28 cellular contexts compared by ENCODE assay signal in genomic region chr14:105123981-105124836, GRCh38. TPM values are rescaled to one million over a fixed set of nuclear protein-coding genes. Genes with fewer than 3 reads are reported as not detected.
DNase-seq lines count a peak whose midpoint lies in the region; ATAC-seq, FAIRE-seq and TF ChIP-seq lines count a peak whose summit lies in the region.
"Had no signal": no experiment of that assay in that cellular context is flagged by ENCODE, and none has a peak within 500 bp of the region (broad histone marks: within the 10 kb centered on the region; RNA-seq: fewer than 3 reads in every experiment).

No MANE protein-coding gene starts in this region.

- no peaks in the 10 kb centered on the region for H3K36me3 Mint-ChIP-seq in activated T-cell treated with anti-CD3 and anti-CD28 coated beads, Interleukin-2, amount 50 U/mL, for 24 hours (ENCODE audit: low read depth)
- H3K36me3 Mint-ChIP-seq in natural killer cell: no peaks in the 10 kb centered on the region
- H3K36me3 Mint-ChIP-seq: CD14-positive monocyte, IgD-negative memory B cell, immature natural killer cell had no signal

- H3K9me3 Mint-ChIP-seq in activated T-cell treated with anti-CD3 and anti-CD28 coated beads, Interleukin-2, amount 50 U/mL, for 24 hours: peaks cover 14% of the 10 kb centered on the region
- no peaks in the 10 kb centered on the region for H3K9me3 Mint-ChIP-seq in natural killer cell

- H3K4me3 ChIP-seq in BLaER1 treated with 17β-estradiol and CSF1 and Interleukin-3, amounts not matched to agents 10 nM and 100 nM: peak overlapping the region in 7 of 10 experiments; percentile 11 to 54 (median 37); a peak in 11 of 20 replicates
- peak overlapping the region in 2 of 4 donors; percentile 31 to 48 for H3K4me3 ChIP-seq in Peyer's patch
- no peak overlapping the region for H3K4me3 ChIP-seq in HepG2 (replicated peaks in 1 of 3; ENCODE audit: insufficient read depth in 1 of 3, low read depth in 2 of 3, low read length in 3 of 3)
- H3K4me3 ChIP-seq: esophagus muscularis mucosa, gastrocnemius medialis, MG63 had no signal

- H3K4me1 ChIP-seq in BLaER1 treated with 17β-estradiol and CSF1 and Interleukin-3, amounts not matched to agents 10 nM and 100 nM: peaks cover 22 to 63% (median 47%) of the 10 kb centered on the region in 10 experiments
- peaks cover 0 to 16% (median 0%) of the 10 kb centered on the region in 4 donors for H3K4me1 ChIP-seq in Peyer's patch
- H3K4me1 ChIP-seq in HepG2 (ENCODE audit: insufficient read depth, low read length): peaks cover 23% of the 10 kb centered on the region
- H3K4me1 ChIP-seq: gastrocnemius medialis had no signal

- H3K27ac Mint-ChIP-seq in activated T-cell treated with anti-CD3 and anti-CD28 coated beads, Interleukin-2, amount 50 U/mL, for 24 hours: no peak overlapping the region
- no peak overlapping the region for H3K27ac Mint-ChIP-seq in natural killer cell
- H3K27ac Mint-ChIP-seq: CD14-positive monocyte; effector memory CD8-positive, alpha-beta T cell; immature natural killer cell; progenitor cell of endocrine pancreas had no signal

- TF ChIP-seq RAD21 in HepG2 (CRISPR knock-in tag; IDR thresholded peaks at IDR 0.05): no peak

- peak; percentile 46 to 71 for TF ChIP-seq POLR2A in Peyer's patch (IDR thresholded peaks at IDR 0.05)
- no peak for TF ChIP-seq POLR2A in HepG2 (IDR thresholded peaks at IDR 0.05; ENCODE audit: insufficient read depth in 1 of 2, low read depth in 2 of 2, low read length in 2 of 2)

- FAIRE-seq in HepG2 (lab: Jason Lieb, UNC): no peak
- FAIRE-seq: colon, D721Med, urothelium cell line had no signal

- 13% methylated on average over 15 of the region's 19 CpGs for WGBS in HepG2 (ENCODE audit: low lambda C conversion rate)

- TF ChIP-seq EP300 in HepG2 (IDR thresholded peaks at IDR 0.05; ENCODE audit: low read depth in 2 of 2, low read length in 2 of 2) (no peak), HepG2 (CRISPR knock-in tag; IDR thresholded peaks at IDR 0.05; ENCODE audit: borderline replicate concordance) (no peak)

- peaks cover 40% of the 10 kb centered on the region for H3K27me3 Mint-ChIP-seq in activated T-cell treated with anti-CD3 and anti-CD28 coated beads, Interleukin-2, amount 50 U/mL, for 24 hours
- peaks cover 21 to 41% of the 10 kb centered on the region in 2 donors for H3K27me3 Mint-ChIP-seq in natural killer cell (ENCODE audit: low read depth in 2 of 2)

- POLR2A ChIA-PET in HepG2 (lab: Yijun Ruan, JAX): no interaction called here

- peaks cover 9 to 61% (median 32%) of the 10 kb centered on the region in 11 experiments; a peak in 21 of 22 replicates for H3K36me3 ChIP-seq in BLaER1 treated with 17β-estradiol and CSF1 and Interleukin-3, amounts not matched to agents 10 nM and 100 nM
- H3K36me3 ChIP-seq in Peyer's patch (no peaks in the 10 kb centered on the region), HepG2 (replicated peaks in 1 of 2; ENCODE audit: control insufficient read depth in 1 of 2, insufficient read depth in 2 of 2, low read length in 2 of 2) (no peaks in the 10 kb centered on the region)
- H3K36me3 ChIP-seq: brain microvascular endothelial cell, esophagus muscularis mucosa, gastrocnemius medialis, MG63 had no signal

- H3K27ac ChIP-seq in BLaER1 treated with 17β-estradiol and CSF1 and Interleukin-3, amounts not matched to agents 10 nM and 100 nM: peak overlapping the region in 6 of 11 experiments; percentile 10 to 51 (median 32); a peak in 9 of 22 replicates
- H3K27ac ChIP-seq in Peyer's patch (peak overlapping the region in 3 of 4 donors; percentile 50 to 86 (median 81)), HepG2 (ENCODE audit: extremely low read length, insufficient read depth, low read length) (no peak overlapping the region)
- H3K27ac ChIP-seq: brain microvascular endothelial cell, esophagus muscularis mucosa, gastrocnemius medialis had no signal

- TF ChIP-seq CTCF in Peyer's patch (IDR thresholded peaks at IDR 0.05) (no peak), HepG2 (CRISPR knock-in tag; IDR thresholded peaks at IDR 0.05) (no peak), natural killer cell (IDR thresholded peaks at IDR 0.05) (no peak)

- peak; percentile 45; the same call in 2 of the 3 replicates for ATAC-seq in HepG2
- ATAC-seq in natural killer cell: no peak
- ATAC-seq: effector memory CD8-positive, alpha-beta T cell; gastrocnemius medialis had no signal

- no peak overlapping the region for H3K4me3 Mint-ChIP-seq in activated T-cell treated with anti-CD3 and anti-CD28 coated beads, Interleukin-2, amount 50 U/mL, for 24 hours
- H3K4me3 Mint-ChIP-seq in natural killer cell: no peak overlapping the region
- H3K4me3 Mint-ChIP-seq: activated T-cell treated with anti-CD3 and anti-CD28 coated beads, Interleukin-2, amount 50 U/mL, for 4 hours; immature natural killer cell had no signal

- H3K4me1 Mint-ChIP-seq in activated T-cell treated with anti-CD3 and anti-CD28 coated beads, Interleukin-2, amount 50 U/mL, for 24 hours (ENCODE audit: low read depth): peaks cover 5% of the 10 kb centered on the region
- peaks cover 0 to 4% of the 10 kb centered on the region in 2 donors for H3K4me1 Mint-ChIP-seq in natural killer cell
- H3K4me1 Mint-ChIP-seq: CD14-positive monocyte, immature natural killer cell had no signal

- DNase-seq in Peyer's patch: peak in 2 of 3 donors; percentile 84
- DNase-seq in HepG2 (ENCODE audit: low spot score): no peak
- DNase-seq in stimulated activated CD8-positive, alpha-beta memory T cell treated with anti-CD3 and anti-CD28 coated beads, Interleukin-4, amount 100 ng/mL, for 48 hours: peak; percentile 9
- no peak for DNase-seq in NCI-H345 (lab: John Stamatoyannopoulos, UW)
- DNase-seq in activated T-cell treated with anti-CD3 and anti-CD28 coated beads, Interleukin-2, amount 50 U/mL, for 24 hours: no peak
- DNase-seq in natural killer cell: no peak
- DNase-seq: activated CD4-positive, alpha-beta T cell treated with anti-CD3 and anti-CD28 coated beads, Interleukin-2, amount 50 U/mL, for 48 hours; activated CD4-positive, CD25-positive, alpha-beta regulatory T cell; activated naive CD4-positive, alpha-beta T cell; activated T-cell treated with anti-CD3 and anti-CD28 coated beads, Interleukin-2, amount 50 U/mL, for 4 hours; brain microvascular endothelial cell; effector memory CD8-positive, alpha-beta T cell; gastrocnemius medialis; hippocampal formation; immature natural killer cell; MG63; NCI-H2081; NCI-H226; T-helper 9 cell had no signal

- BruUV-seq in HepG2 (replicated peaks; lab: Mats Ljungman, UMichigan): no TSS peak

- peak overlapping the region; percentile 62 to 93 (median 85) for H3K4me2 ChIP-seq in BLaER1 treated with 17β-estradiol and CSF1 and Interleukin-3, amounts not matched to agents 10 nM and 100 nM
- 0 out of 2 replicates have a peak overlapping the region, but pooled peaks have one; percentile 18 for H3K4me2 ChIP-seq in HepG2 (ENCODE audit: low read depth, low read length)

- H3K27me3 ChIP-seq in BLaER1 treated with 17β-estradiol and CSF1 and Interleukin-3, amounts not matched to agents 10 nM and 100 nM: no peaks in the 10 kb centered on the region; a peak in 1 of 22 replicates
- H3K27me3 ChIP-seq in Peyer's patch (no peaks in the 10 kb centered on the region), HepG2 (ENCODE audit: control insufficient read depth in 1 of 2, insufficient read depth in 2 of 2, low read length in 2 of 2) (peaks cover 2 to 32% of the 10 kb centered on the region in 2 experiments; a peak in 3 of 5 replicates)

- peaks cover 24 to 29% (median 25%) of the 10 kb centered on the region in 11 experiments for H3K9me3 ChIP-seq in BLaER1 treated with 17β-estradiol and CSF1 and Interleukin-3, amounts not matched to agents 10 nM and 100 nM (replicated peaks in 1 of 11)
- H3K9me3 ChIP-seq in Peyer's patch (peaks cover 0 to 11% (median 2%) of the 10 kb centered on the region in 4 donors), HepG2 (ENCODE audit: low read length) (peaks cover 12% of the 10 kb centered on the region; the same call in 1 of the 2 replicates)
- H3K9me3 ChIP-seq: MG63 had no signal

- peaks cover 0 to 17% (median 0%) of the 10 kb centered on the region in 11 experiments; a peak in 1 of 22 replicates for H4K20me1 ChIP-seq in BLaER1 treated with 17β-estradiol and CSF1 and Interleukin-3, amounts not matched to agents 10 nM and 100 nM
- no peaks in the 10 kb centered on the region for H4K20me1 ChIP-seq in HepG2 (ENCODE audit: insufficient read depth, low read length)

- H2AFZ ChIP-seq in HepG2 (ENCODE audit: low read length): no peak overlapping the region

- in situ Hi-C loops in HepG2 (cut with HindIII; ENCODE audit: extremely low pct_ligation_motif_present, low pct_unique_long_range_greater_than_20kb): no loop called here

- H3K79me2 ChIP-seq in HepG2 (ENCODE audit: insufficient read depth, low read length): no peaks in the 10 kb centered on the region

- peak overlapping the region in 9 of 11 experiments; percentile 23 to 60 (median 37); a peak in 16 of 22 replicates for H3K9ac ChIP-seq in BLaER1 treated with 17β-estradiol and CSF1 and Interleukin-3, amounts not matched to agents 10 nM and 100 nM
- H3K9ac ChIP-seq in HepG2 (ENCODE audit: insufficient read depth, low read depth, low read length): no peak overlapping the region

- intact Hi-C loops in HepG2 (cut with micrococcal nuclease; ENCODE audit: unreplicated experiment): no loop called here
- intact Hi-C loops in natural killer cell (cut with micrococcal nuclease): no loop called here

- CTCF ChIA-PET in HepG2 (lab: Yijun Ruan, JAX; ENCODE audit: low intra/inter-chr PET ratio, low total read pairs): no interaction called here

RNA-seq across cellular contexts. Expression of gene JAG2, which starts 44.4 kb away (rescaled TPM):
- total RNA-seq in Peyer's patch: 10 to 100 TPM in 3 of 4 donors, 1 to 10 TPM in 1; 7.5 to 33.0 (median 11.2) TPM
- total RNA-seq in HepG2 (2016; rRNA removed; fragmentation: Illumina TruSeq; extraction: Trizol): 0.04 TPM in 1 of 2 replicates, not detected in the other
- total RNA-seq in HepG2 (2016; cell fraction: cytosol; rRNA removed; fragmentation: Illumina TruSeq; extraction: Trizol; ENCODE audit: low read depth): not detected in 2 replicates
- not detected in 2 replicates for total RNA-seq in HepG2 (2016; cell fraction: insoluble cytoplasmic fraction; rRNA removed; fragmentation: Illumina TruSeq; extraction: Trizol)
- not detected in 2 replicates for total RNA-seq in HepG2 (2016; cell fraction: membrane; rRNA removed; fragmentation: Illumina TruSeq; extraction: Trizol)
- not detected in 2 replicates for total RNA-seq in HepG2 (2016; cell fraction: nucleus; rRNA removed; fragmentation: Illumina TruSeq; extraction: Trizol)
- polyA plus RNA-seq in HepG2 (2011; rRNA removed): 0.16 and 0.22 TPM in 2 replicates
- polyA plus RNA-seq in HepG2 (2011; cell fraction: cytosol; rRNA removed): 0.04 and 0.10 TPM in 2 replicates
- 1.3 and 3.3 TPM in 2 replicates for polyA plus RNA-seq in HepG2 (2011; cell fraction: nucleus; rRNA removed)
- 0.16 TPM in 1 of 2 replicates, not detected in the other for polyA plus RNA-seq in HepG2 (2012)
- polyA plus RNA-seq in HepG2 (2016; cell fraction: cytosol; fragmentation: Illumina TruSeq; extraction: Trizol; ENCODE audit: low read depth): not detected in 2 replicates
- polyA plus RNA-seq in HepG2 (2016; cell fraction: insoluble cytoplasmic fraction; fragmentation: Illumina TruSeq; extraction: Trizol; ENCODE audit: low read depth): not detected in 2 replicates
- polyA plus RNA-seq in HepG2 (2016; cell fraction: membrane; fragmentation: Illumina TruSeq; extraction: Trizol; ENCODE audit: low read depth): not detected in 2 replicates
- not detected in 2 replicates for polyA plus RNA-seq in HepG2 (2016; cell fraction: nucleus; fragmentation: Illumina TruSeq; extraction: Trizol; ENCODE audit: insufficient read depth, low read depth)
- 0.36 and 6.6 TPM in 2 replicates for polyA minus RNA-seq in HepG2 (2011; rRNA and poly(A)+ RNA removed; ENCODE audit: low replicate concordance)
- polyA minus RNA-seq in HepG2 (2011; cell fraction: cytosol; rRNA and poly(A)+ RNA removed): 0.44 TPM in 1 of 2 replicates, not detected in the other
- 0.13 TPM in 1 of 2 replicates, not detected in the other for polyA minus RNA-seq in HepG2 (2011; cell fraction: nucleus; rRNA and poly(A)+ RNA removed)
- total RNA-seq in natural killer cell: 1 to 10 TPM; 3.5 to 6.6 (median 6.1) TPM
- polyA plus RNA-seq: CD14-positive monocyte, IgD-negative memory B cell had no signal

RNA-seq across cellular contexts. Expression of gene NUDT14, which starts 56.9 kb away (rescaled TPM):
- total RNA-seq in Peyer's patch (10 to 100 TPM in 3 of 4 donors, 1 to 10 TPM in 1; 6.6 to 47.7 (median 25.7) TPM), HepG2 (2016; rRNA removed; fragmentation: Illumina TruSeq; extraction: Trizol) (4.0 and 5.8 TPM in 2 replicates), natural killer cell (10 to 100 TPM; 16.0 to 32.9 (median 22.8) TPM)
- total RNA-seq in HepG2 (2016; cell fraction: cytosol; rRNA removed; fragmentation: Illumina TruSeq; extraction: Trizol; ENCODE audit: low read depth): 9.0 and 9.9 TPM in 2 replicates
- total RNA-seq in HepG2 (2016; cell fraction: insoluble cytoplasmic fraction; rRNA removed; fragmentation: Illumina TruSeq; extraction: Trizol): 4.4 and 5.8 TPM in 2 replicates
- 7.1 and 10.6 TPM in 2 replicates for total RNA-seq in HepG2 (2016; cell fraction: membrane; rRNA removed; fragmentation: Illumina TruSeq; extraction: Trizol)
- total RNA-seq in HepG2 (2016; cell fraction: nucleus; rRNA removed; fragmentation: Illumina TruSeq; extraction: Trizol): 2.4 and 2.7 TPM in 2 replicates
- polyA plus RNA-seq in HepG2 (2011; rRNA removed): 6.1 and 6.7 TPM in 2 replicates
- 5.7 and 9.2 TPM in 2 replicates for polyA plus RNA-seq in HepG2 (2011; cell fraction: cytosol; rRNA removed)
- polyA plus RNA-seq in HepG2 (2011; cell fraction: nucleus; rRNA removed): 5.6 and 6.5 TPM in 2 replicates
- polyA plus RNA-seq in HepG2 (2012): 4.5 and 5.4 TPM in 2 replicates
- polyA plus RNA-seq in HepG2 (2016; cell fraction: cytosol; fragmentation: Illumina TruSeq; extraction: Trizol; ENCODE audit: low read depth): 11.3 and 13.8 TPM in 2 replicates
- 4.0 and 5.1 TPM in 2 replicates for polyA plus RNA-seq in HepG2 (2016; cell fraction: insoluble cytoplasmic fraction; fragmentation: Illumina TruSeq; extraction: Trizol; ENCODE audit: low read depth)
- 7.8 and 10.1 TPM in 2 replicates for polyA plus RNA-seq in HepG2 (2016; cell fraction: membrane; fragmentation: Illumina TruSeq; extraction: Trizol; ENCODE audit: low read depth)
- 5.5 and 5.6 TPM in 2 replicates for polyA plus RNA-seq in HepG2 (2016; cell fraction: nucleus; fragmentation: Illumina TruSeq; extraction: Trizol; ENCODE audit: insufficient read depth, low read depth)
- 3.5 and 4.3 TPM in 2 replicates for polyA minus RNA-seq in HepG2 (2011; rRNA and poly(A)+ RNA removed; ENCODE audit: low replicate concordance)
- 1.3 and 3.4 TPM in 2 replicates for polyA minus RNA-seq in HepG2 (2011; cell fraction: cytosol; rRNA and poly(A)+ RNA removed)
- polyA minus RNA-seq in HepG2 (2011; cell fraction: nucleus; rRNA and poly(A)+ RNA removed): 1.3 and 1.9 TPM in 2 replicates

RNA-seq across cellular contexts. Expression of gene GPR132, which starts 59.0 kb away (rescaled TPM):
- total RNA-seq in Peyer's patch (10 to 100 TPM in 1 of 4 donors, 1 to 10 TPM in 3; 1.5 to 29.7 (median 4.2) TPM), HepG2 (2016; rRNA removed; fragmentation: Illumina TruSeq; extraction: Trizol) (not detected in 2 replicates), natural killer cell (10 to 100 TPM; 18.2 to 30.3 (median 26.7) TPM)
- not detected in 2 replicates for total RNA-seq in HepG2 (2016; cell fraction: cytosol; rRNA removed; fragmentation: Illumina TruSeq; extraction: Trizol; ENCODE audit: low read depth)
- total RNA-seq in HepG2 (2016; cell fraction: insoluble cytoplasmic fraction; rRNA removed; fragmentation: Illumina TruSeq; extraction: Trizol): not detected in 2 replicates
- not detected in 2 replicates for total RNA-seq in HepG2 (2016; cell fraction: membrane; rRNA removed; fragmentation: Illumina TruSeq; extraction: Trizol)
- total RNA-seq in HepG2 (2016; cell fraction: nucleus; rRNA removed; fragmentation: Illumina TruSeq; extraction: Trizol): not detected in 2 replicates
- polyA plus RNA-seq in HepG2 (2011; rRNA removed): not detected in 2 replicates
- polyA plus RNA-seq in HepG2 (2011; cell fraction: cytosol; rRNA removed): not detected in 2 replicates
- polyA plus RNA-seq in HepG2 (2011; cell fraction: nucleus; rRNA removed): 0.05 TPM in 1 of 2 replicates, not detected in the other
- not detected in 2 replicates for polyA plus RNA-seq in HepG2 (2012)
- not detected in 2 replicates for polyA plus RNA-seq in HepG2 (2016; cell fraction: cytosol; fragmentation: Illumina TruSeq; extraction: Trizol; ENCODE audit: low read depth)
- polyA plus RNA-seq in HepG2 (2016; cell fraction: insoluble cytoplasmic fraction; fragmentation: Illumina TruSeq; extraction: Trizol; ENCODE audit: low read depth): not detected in 2 replicates
- polyA plus RNA-seq in HepG2 (2016; cell fraction: membrane; fragmentation: Illumina TruSeq; extraction: Trizol; ENCODE audit: low read depth): not detected in 2 replicates
- not detected in 2 replicates for polyA plus RNA-seq in HepG2 (2016; cell fraction: nucleus; fragmentation: Illumina TruSeq; extraction: Trizol; ENCODE audit: insufficient read depth, low read depth)
- 0.09 TPM in 1 of 2 replicates, not detected in the other for polyA minus RNA-seq in HepG2 (2011; rRNA and poly(A)+ RNA removed; ENCODE audit: low replicate concordance)
- not detected in 2 replicates for polyA minus RNA-seq in HepG2 (2011; cell fraction: cytosol; rRNA and poly(A)+ RNA removed)
- polyA minus RNA-seq in HepG2 (2011; cell fraction: nucleus; rRNA and poly(A)+ RNA removed): not detected in 2 replicates
- polyA plus RNA-seq: neural cell had no signal

Comparison
In these comparisons a context has a peak if more than half of its experiments do, and no peak if none do; other contexts are left out.
1. H3K4me3 ChIP-seq: peak in BLaER1 treated with 17β-estradiol and CSF1 and Interleukin-3, amounts not matched to agents 10 nM and 100 nM (7 of 10); none in HepG2 (0 of 3).
2. DNase-seq: peak in Peyer's patch (2 of 3) and stimulated activated CD8-positive, alpha-beta memory T cell treated with anti-CD3 and anti-CD28 coated beads, Interleukin-4, amount 100 ng/mL, for 48 hours (single experiment); none in HepG2 (single experiment), NCI-H345 (single experiment), activated T-cell treated with anti-CD3 and anti-CD28 coated beads, Interleukin-2, amount 50 U/mL, for 24 hours (single experiment) and natural killer cell (single experiment).
3. POLR2A ChIP-seq: peak in Peyer's patch (2 of 2); none in HepG2 (0 of 2).